In genomic region chr21:43333301-43334062, GRCh38 we compare ENCODE assay signal across 7 cellular contexts.
DNase-seq lines count a peak whose midpoint lies in the region; ATAC-seq and TF ChIP-seq lines count a peak whose summit lies in the region.

No MANE protein-coding gene starts in this region.

- no peak for ATAC-seq in HG03139 (IDR thresholded peaks at IDR 0.05; ENCODE audit: unreplicated experiment)

- no peak overlapping the region for H3K4me3 ChIP-seq in astrocyte of the spinal cord (ENCODE audit: low read depth, low read length)
- no peak overlapping the region for H3K4me3 ChIP-seq in kidney epithelial cell (ENCODE audit: low read depth, low read length)
- no peak overlapping the region for H3K4me3 ChIP-seq in thyroid gland (replicated peaks in 1 of 3)

- H3K36me3 ChIP-seq in kidney epithelial cell (ENCODE audit: control insufficient read depth, insufficient read depth, low read length) (no peaks in the 10 kb centered on the region), thyroid gland (no peaks in the 10 kb centered on the region)

- in situ Hi-C loops in astrocyte of the spinal cord (cut with HindIII; ENCODE audit: low sequenced_read_pairs) = no loop called here

- intact Hi-C loops in thyroid gland (cut with DNase I) = no loop called here

- H3K9me3 ChIP-seq in thyroid gland = no peaks in the 10 kb centered on the region

- H3K27me3 ChIP-seq in kidney epithelial cell (ENCODE audit: control insufficient read depth, insufficient read depth, low read length) (no peaks in the 10 kb centered on the region), thyroid gland (no peaks in the 10 kb centered on the region)

- peak overlapping the region in 2 of 3 donors; percentile 65 to 83 for H3K27ac ChIP-seq in thyroid gland

- peak; percentile 48 for DNase-seq in HT1080 (ENCODE audit: low read depth)
- peak; percentile 84 for DNase-seq in astrocyte of the spinal cord (ENCODE audit: low read depth, low spot score)
- DNase-seq in kidney epithelial cell (ENCODE audit: low read depth) = peak; percentile 65
- peak; percentile 34 to 57 for DNase-seq in thyroid gland
- no peak for DNase-seq in DMS 273 treated with DMSO at 0.1 percent for 48 hours (lab: John Stamatoyannopoulos, UW)
- DNase-seq in middle frontal gyrus (ENCODE audit: extremely low spot score, low spot score) = no peak

- no peak for TF ChIP-seq CTCF in astrocyte of the spinal cord (IDR thresholded peaks at IDR 0.05; ENCODE audit: low read depth, low read length)
- TF ChIP-seq CTCF in kidney epithelial cell (IDR thresholded peaks at IDR 0.05; ENCODE audit: insufficient read depth, low read length, poor library complexity, severe bottlenecking) = no peak
- TF ChIP-seq CTCF in thyroid gland (IDR thresholded peaks at IDR 0.05) = no peak

- TF ChIP-seq POLR2A in thyroid gland (IDR thresholded peaks at IDR 0.05) = peak in 1 of 2 donors; percentile 55

- 27 to 36% methylated on average over 27 to 34 of the region's 35 CpGs for WGBS in thyroid gland, 2 donors

- H3K4me1 ChIP-seq in thyroid gland = peaks cover 20 to 28% of the 10 kb centered on the region in 2 donors

Comparison
In these comparisons a context has a peak if more than half of its experiments do, and no peak if none do; other contexts are left out.
1. DNase-seq: peak in HT1080 (single experiment), astrocyte of the spinal cord (single experiment), kidney epithelial cell (single experiment) and thyroid gland (2 of 2); none in DMS 273 treated with DMSO at 0.1 percent for 48 hours (single experiment) and middle frontal gyrus (single experiment).